17 cellular contexts compared by ENCODE assay signal in the genomic region with DNA sequence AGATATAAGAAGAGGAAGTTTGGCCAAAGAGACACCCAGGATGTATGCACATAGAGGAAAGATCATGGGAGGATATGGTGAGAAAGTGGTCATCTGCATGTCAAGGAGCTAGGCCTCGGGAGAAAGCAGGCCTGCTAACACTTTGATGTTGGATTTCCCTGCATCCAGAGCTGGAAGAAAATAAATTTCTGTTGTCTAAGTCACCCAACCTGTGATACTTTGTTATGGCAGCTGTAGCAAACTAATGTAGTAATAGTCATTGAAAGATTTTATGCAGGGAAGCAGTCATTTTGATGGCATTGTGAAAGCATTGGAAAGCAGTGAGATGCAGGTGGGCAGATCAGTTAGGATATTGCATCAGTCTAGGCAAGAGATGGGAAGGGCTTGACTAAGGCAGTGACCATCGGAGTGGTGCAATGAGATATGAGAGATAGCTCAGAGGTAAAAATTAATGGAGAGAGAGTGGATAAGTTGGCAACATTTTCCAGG. TPM values are rescaled to one million over a fixed set of nuclear protein-coding genes. Genes with fewer than 3 reads are reported as not detected.
A peak's percentile ranks its signal among the peaks of the same experiment; 100 is the strongest.
DNase-seq lines count a peak whose midpoint lies in the region; ATAC-seq and TF ChIP-seq lines count a peak whose summit lies in the region.
"Had no signal": no experiment of that assay in that cellular context is flagged by ENCODE, and none has a peak within 500 bp of the region (broad histone marks: within the 10 kb centered on the region; RNA-seq: fewer than 3 reads in every experiment).

No MANE protein-coding gene starts in this region.

- H4K20me1 ChIP-seq in GM23338 (replicated peaks; ENCODE audit: insufficient read depth) = no peaks in the 10 kb centered on the region

- peaks cover 2% of the 10 kb centered on the region for H3K27me3 Mint-ChIP-seq in GM23338 (ENCODE audit: insufficient read depth, low read depth, poor library complexity)
- H3K27me3 Mint-ChIP-seq: activated naive CD8-positive, alpha-beta T cell treated with anti-CD3 and anti-CD28 coated beads, Interleukin-2, amount 10 ng/mL, durations not matched to agents 7 days and 5 days had no signal

- H3K36me3 ChIP-seq in GM23338 (ENCODE audit: insufficient read depth) (no peaks in the 10 kb centered on the region), NT2/D1 (ENCODE audit: insufficient read depth, insufficient read length, low read length) (peaks cover 4% of the 10 kb centered on the region), iPS-18a (ENCODE audit: control insufficient read depth, low read depth, low read length) (no peaks in the 10 kb centered on the region)

- peaks cover 21% of the 10 kb centered on the region for H3K9me2 ChIP-seq in GM23338 (ENCODE audit: insufficient read depth)

- DNase-seq in GM23338 (ENCODE audit: low spot score) = no peak
- no peak for DNase-seq in NT2/D1 (ENCODE audit: low read depth, low spot score)
- DNase-seq in DMS 273 treated with DMSO at 0.1 percent for 48 hours (lab: John Stamatoyannopoulos, UW) = no peak
- no peak for DNase-seq in NCI-H1417 treated with DMSO at 0.1 percent for 48 hours (lab: John Stamatoyannopoulos, UW)
- no peak for DNase-seq in NCI-H446 treated with DMSO at 0.1 percent for 48 hours (lab: John Stamatoyannopoulos, UW)
- DNase-seq: activated CD4-positive, CD25-positive, alpha-beta regulatory T cell; activated CD8-positive, alpha-beta memory T cell treated with anti-CD3 and anti-CD28 coated beads, Interleukin-2, amount 50 U/mL, for 4 hours; activated naive CD8-positive, alpha-beta T cell treated with anti-CD3 and anti-CD28 coated beads, Interleukin-2, amount 10 ng/mL, durations not matched to agents 7 days and 5 days; cerebellar nuclear complex; DMS153; NCI-H1930; stimulated activated CD8-positive, alpha-beta memory T cell treated with anti-CD3 and anti-CD28 coated beads, Interleukin-4, amount 100 ng/mL, for 48 hours had no signal

- no peaks in the 10 kb centered on the region for H3K27me3 ChIP-seq in GM23338 (ENCODE audit: insufficient read depth)
- no peaks in the 10 kb centered on the region for H3K27me3 ChIP-seq in NT2/D1 (ENCODE audit: insufficient read depth, insufficient read length)
- no peaks in the 10 kb centered on the region for H3K27me3 ChIP-seq in iPS-18a (ENCODE audit: control insufficient read depth, insufficient read depth, low read length)

- no peaks in the 10 kb centered on the region; the same call in 2 of the 3 replicates for H3K9me3 Mint-ChIP-seq in GM23338
- H3K9me3 Mint-ChIP-seq: activated naive CD8-positive, alpha-beta T cell treated with anti-CD3 and anti-CD28 coated beads, Interleukin-2, amount 10 ng/mL, durations not matched to agents 7 days and 5 days had no signal

- no peak overlapping the region for H3K4me3 Mint-ChIP-seq in GM23338
- H3K4me3 Mint-ChIP-seq: activated naive CD8-positive, alpha-beta T cell treated with anti-CD3 and anti-CD28 coated beads, Interleukin-2, amount 10 ng/mL, durations not matched to agents 7 days and 5 days; mesothelial cell of epicardium had no signal

- no peaks in the 10 kb centered on the region for H3K36me3 Mint-ChIP-seq in GM23338 (ENCODE audit: low read depth)
- H3K36me3 Mint-ChIP-seq: activated naive CD8-positive, alpha-beta T cell treated with anti-CD3 and anti-CD28 coated beads, Interleukin-2, amount 10 ng/mL, durations not matched to agents 7 days and 5 days had no signal

- H3K4me3 ChIP-seq in GM23338 (peak overlapping the region; percentile 85), NT2/D1 (ENCODE audit: insufficient read length, low read depth) (peak overlapping the region; percentile 1), iPS-18a (ENCODE audit: low read length) (peak overlapping the region; percentile 84)

- no peak overlapping the region for H2AFZ ChIP-seq in GM23338

- peaks cover 51% of the 10 kb centered on the region for H3K79me2 ChIP-seq in GM23338 (replicated peaks; ENCODE audit: insufficient read depth)

- ATAC-seq in GM23338 = no peak
- ATAC-seq in HG03108 (IDR thresholded peaks at IDR 0.05; ENCODE audit: unreplicated experiment) = no peak
- ATAC-seq: HepG2 had no signal

- H3K27ac ChIP-seq in 22Rv1 (peak overlapping the region; percentile 85; the same call in 1 of the 2 replicates), GM23338 (ENCODE audit: low read depth) (peak overlapping the region; percentile 84; the same call in 1 of the 2 replicates), iPS-18a (ENCODE audit: low read length) (peak overlapping the region; percentile 22)

- H3K4me1 ChIP-seq in GM23338 (ENCODE audit: insufficient read depth) = peaks cover 46% of the 10 kb centered on the region
- H3K4me1 ChIP-seq in NT2/D1 (ENCODE audit: insufficient read depth, insufficient read length) = no peaks in the 10 kb centered on the region
- peaks cover 23% of the 10 kb centered on the region for H3K4me1 ChIP-seq in iPS-18a (ENCODE audit: control insufficient read depth, low read depth, low read length)

- H3K9me3 ChIP-seq in NT2/D1 (ENCODE audit: insufficient read depth, low read length) = peaks cover 4% of the 10 kb centered on the region; the same call in 1 of the 2 replicates
- H3K9me3 ChIP-seq in iPS-18a (ENCODE audit: control insufficient read depth, low read depth, low read length) = no peaks in the 10 kb centered on the region

- no peak overlapping the region for H3K27ac Mint-ChIP-seq in GM23338

- no peak for TF ChIP-seq CTCF in 22Rv1 (IDR thresholded peaks at IDR 0.05)
- TF ChIP-seq CTCF in GM23338 (conservative IDR thresholded peaks at IDR 0.05; ENCODE audit: low read depth in 2 of 2) = no peak

- H3K4me1 Mint-ChIP-seq in GM23338 = peaks cover 10% of the 10 kb centered on the region

- H3K9ac ChIP-seq in NT2/D1 (ENCODE audit: insufficient read length, low read depth) = no peak overlapping the region
- peak overlapping the region; percentile 72 for H3K9ac ChIP-seq in iPS-18a (ENCODE audit: low read length)

- peak overlapping the region; percentile 78 for H3K4me2 ChIP-seq in GM23338

- H3F3A ChIP-seq in GM23338 (replicated peaks; ENCODE audit: low read depth) = no peaks in the 10 kb centered on the region

TF ChIP-seq in GM23338, 12 proteins besides CTCF, POLR2A, EP300 and RAD21:
- TF ChIP-seq ZNF114 (CRISPR knock-in tag; IDR thresholded peaks at IDR 0.05) (no peak), CREB1 (CRISPR knock-in tag; IDR thresholded peaks at IDR 0.05; ENCODE audit: low read depth) (no peak), STAT1 (IDR thresholded peaks at IDR 0.05; ENCODE audit: unreplicated experiment) (no peak), NANOG (IDR thresholded peaks at IDR 0.05; ENCODE audit: borderline replicate concordance) (no peak), JUNB (IDR thresholded peaks at IDR 0.05; ENCODE audit: unreplicated experiment) (no peak)
- TF ChIP-seq, protein P1, sequence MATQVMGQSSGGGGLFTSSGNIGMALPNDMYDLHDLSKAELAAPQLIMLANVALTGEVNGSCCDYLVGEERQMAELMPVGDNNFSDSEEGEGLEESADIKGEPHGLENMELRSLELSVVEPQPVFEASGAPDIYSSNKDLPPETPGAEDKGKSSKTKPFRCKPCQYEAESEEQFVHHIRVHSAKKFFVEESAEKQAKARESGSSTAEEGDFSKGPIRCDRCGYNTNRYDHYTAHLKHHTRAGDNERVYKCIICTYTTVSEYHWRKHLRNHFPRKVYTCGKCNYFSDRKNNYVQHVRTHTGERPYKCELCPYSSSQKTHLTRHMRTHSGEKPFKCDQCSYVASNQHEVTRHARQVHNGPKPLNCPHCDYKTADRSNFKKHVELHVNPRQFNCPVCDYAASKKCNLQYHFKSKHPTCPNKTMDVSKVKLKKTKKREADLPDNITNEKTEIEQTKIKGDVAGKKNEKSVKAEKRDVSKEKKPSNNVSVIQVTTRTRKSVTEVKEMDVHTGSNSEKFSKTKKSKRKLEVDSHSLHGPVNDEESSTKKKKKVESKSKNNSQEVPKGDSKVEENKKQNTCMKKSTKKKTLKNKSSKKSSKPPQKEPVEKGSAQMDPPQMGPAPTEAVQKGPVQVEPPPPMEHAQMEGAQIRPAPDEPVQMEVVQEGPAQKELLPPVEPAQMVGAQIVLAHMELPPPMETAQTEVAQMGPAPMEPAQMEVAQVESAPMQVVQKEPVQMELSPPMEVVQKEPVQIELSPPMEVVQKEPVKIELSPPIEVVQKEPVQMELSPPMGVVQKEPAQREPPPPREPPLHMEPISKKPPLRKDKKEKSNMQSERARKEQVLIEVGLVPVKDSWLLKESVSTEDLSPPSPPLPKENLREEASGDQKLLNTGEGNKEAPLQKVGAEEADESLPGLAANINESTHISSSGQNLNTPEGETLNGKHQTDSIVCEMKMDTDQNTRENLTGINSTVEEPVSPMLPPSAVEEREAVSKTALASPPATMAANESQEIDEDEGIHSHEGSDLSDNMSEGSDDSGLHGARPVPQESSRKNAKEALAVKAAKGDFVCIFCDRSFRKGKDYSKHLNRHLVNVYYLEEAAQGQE (IDR thresholded peaks at IDR 0.05; ENCODE audit: unreplicated experiment) = no peak
TF ChIP-seq in GM23338: peak in this region for 0.

RNA-seq across cellular contexts. Expression of a gene that starts 24.5 kb away (rescaled TPM):
- total RNA-seq in GM23338 (2014; rRNA removed; shearing (Covaris generic)) = 50.7 and 66.5 TPM in 2 replicates
- polyA plus RNA-seq in GM23338 (2016; fragmentation: Nextera tagmentation; extraction: Ambion mirVana) = 11.8 and 13.7 TPM in 2 replicates

RNA-seq across cellular contexts. Expression of a gene that starts 37.2 kb away (rescaled TPM):
- 9.5 and 14.8 TPM in 2 replicates for total RNA-seq in GM23338 (2014; rRNA removed; shearing (Covaris generic))
- polyA plus RNA-seq in GM23338 (2016; fragmentation: Nextera tagmentation; extraction: Ambion mirVana) = 6.1 and 7.5 TPM in 2 replicates

Comparison
In these comparisons a context has a peak if more than half of its experiments do, and no peak if none do; other contexts are left out.
1. H3K27ac ChIP-seq: peak in every context shown above with its lines; median percentile 85 in 22Rv1; 84 in GM23338; 22 in iPS-18a.
2. H3K4me3 ChIP-seq: peak in every context shown above with its lines; median percentile 85 in GM23338; 84 in iPS-18a; 1 in NT2/D1.